1 cellular context compared by ENCODE assay signal in genomic region chr6:28673800-28674671, GRCh38.
TF ChIP-seq lines count a peak whose summit lies in the region.

No MANE protein-coding gene starts in this region.

TF ChIP-seq in HepG2, 621 proteins besides CTCF, POLR2A, EP300 and RAD21 (continued from another document and continues in another):
- TF ChIP-seq GATAD1 (CRISPR knock-in tag; IDR thresholded peaks at IDR 0.05) (no peak), PHB2 (IDR thresholded peaks at IDR 0.05; ENCODE audit: partially characterized antibody) (no peak), ZNF224 (CRISPR knock-in tag; IDR thresholded peaks at IDR 0.05) (peak; percentile 93), GPN1 (CRISPR knock-in tag; IDR thresholded peaks at IDR 0.05; ENCODE audit: borderline replicate concordance) (no peak), MBNL3 (CRISPR knock-in tag; conservative IDR thresholded peaks at IDR 0.05) (no peak), ZNF546 (CRISPR knock-in tag; conservative IDR thresholded peaks at IDR 0.05) (no peak), ZFP41 (CRISPR knock-in tag; IDR thresholded peaks at IDR 0.05; ENCODE audit: borderline replicate concordance) (no peak), ATF1 (CRISPR knock-in tag; IDR thresholded peaks at IDR 0.05) (peak; percentile 67), ZSCAN29 (CRISPR knock-in tag; conservative IDR thresholded peaks at IDR 0.05) (peak; percentile 97), ZBTB10 (CRISPR knock-in tag; IDR thresholded peaks at IDR 0.05; ENCODE audit: borderline replicate concordance) (no peak), SIX4 (CRISPR knock-in tag; IDR thresholded peaks at IDR 0.05) (no peak), NR2C2 (CRISPR knock-in tag; IDR thresholded peaks at IDR 0.05; ENCODE audit: borderline replicate concordance) (no peak), ZMYM3 (CRISPR knock-in tag; IDR thresholded peaks at IDR 0.05) (no peak; the same call in 1 of the 2 replicates), E2F5 (CRISPR knock-in tag; conservative IDR thresholded peaks at IDR 0.05) (no peak), ZNF33B (CRISPR knock-in tag; IDR thresholded peaks at IDR 0.05) (no peak), PRDM10 (CRISPR knock-in tag; IDR thresholded peaks at IDR 0.05; ENCODE audit: low read depth) (no peak), SRY (CRISPR knock-in tag; IDR thresholded peaks at IDR 0.05) (no peak), ZNF3 (CRISPR knock-in tag; IDR thresholded peaks at IDR 0.05) (no peak), SMYD3 (CRISPR knock-in tag; IDR thresholded peaks at IDR 0.05) (no peak), NRL (CRISPR knock-in tag; IDR thresholded peaks at IDR 0.05; ENCODE audit: borderline replicate concordance) (no peak; the same call in 1 of the 2 replicates), ZBTB40 (IDR thresholded peaks at IDR 0.05) (no peak), ZBTB40 (CRISPR knock-in tag; IDR thresholded peaks at IDR 0.05) (no peak), TBX2 (CRISPR knock-in tag; IDR thresholded peaks at IDR 0.05; ENCODE audit: borderline replicate concordance) (no peak)
- TF ChIP-seq, protein P1, sequence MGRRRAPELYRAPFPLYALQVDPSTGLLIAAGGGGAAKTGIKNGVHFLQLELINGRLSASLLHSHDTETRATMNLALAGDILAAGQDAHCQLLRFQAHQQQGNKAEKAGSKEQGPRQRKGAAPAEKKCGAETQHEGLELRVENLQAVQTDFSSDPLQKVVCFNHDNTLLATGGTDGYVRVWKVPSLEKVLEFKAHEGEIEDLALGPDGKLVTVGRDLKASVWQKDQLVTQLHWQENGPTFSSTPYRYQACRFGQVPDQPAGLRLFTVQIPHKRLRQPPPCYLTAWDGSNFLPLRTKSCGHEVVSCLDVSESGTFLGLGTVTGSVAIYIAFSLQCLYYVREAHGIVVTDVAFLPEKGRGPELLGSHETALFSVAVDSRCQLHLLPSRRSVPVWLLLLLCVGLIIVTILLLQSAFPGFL (CRISPR knock-in tag; IDR thresholded peaks at IDR 0.05) = no peak
- TF ChIP-seq, protein P2, sequence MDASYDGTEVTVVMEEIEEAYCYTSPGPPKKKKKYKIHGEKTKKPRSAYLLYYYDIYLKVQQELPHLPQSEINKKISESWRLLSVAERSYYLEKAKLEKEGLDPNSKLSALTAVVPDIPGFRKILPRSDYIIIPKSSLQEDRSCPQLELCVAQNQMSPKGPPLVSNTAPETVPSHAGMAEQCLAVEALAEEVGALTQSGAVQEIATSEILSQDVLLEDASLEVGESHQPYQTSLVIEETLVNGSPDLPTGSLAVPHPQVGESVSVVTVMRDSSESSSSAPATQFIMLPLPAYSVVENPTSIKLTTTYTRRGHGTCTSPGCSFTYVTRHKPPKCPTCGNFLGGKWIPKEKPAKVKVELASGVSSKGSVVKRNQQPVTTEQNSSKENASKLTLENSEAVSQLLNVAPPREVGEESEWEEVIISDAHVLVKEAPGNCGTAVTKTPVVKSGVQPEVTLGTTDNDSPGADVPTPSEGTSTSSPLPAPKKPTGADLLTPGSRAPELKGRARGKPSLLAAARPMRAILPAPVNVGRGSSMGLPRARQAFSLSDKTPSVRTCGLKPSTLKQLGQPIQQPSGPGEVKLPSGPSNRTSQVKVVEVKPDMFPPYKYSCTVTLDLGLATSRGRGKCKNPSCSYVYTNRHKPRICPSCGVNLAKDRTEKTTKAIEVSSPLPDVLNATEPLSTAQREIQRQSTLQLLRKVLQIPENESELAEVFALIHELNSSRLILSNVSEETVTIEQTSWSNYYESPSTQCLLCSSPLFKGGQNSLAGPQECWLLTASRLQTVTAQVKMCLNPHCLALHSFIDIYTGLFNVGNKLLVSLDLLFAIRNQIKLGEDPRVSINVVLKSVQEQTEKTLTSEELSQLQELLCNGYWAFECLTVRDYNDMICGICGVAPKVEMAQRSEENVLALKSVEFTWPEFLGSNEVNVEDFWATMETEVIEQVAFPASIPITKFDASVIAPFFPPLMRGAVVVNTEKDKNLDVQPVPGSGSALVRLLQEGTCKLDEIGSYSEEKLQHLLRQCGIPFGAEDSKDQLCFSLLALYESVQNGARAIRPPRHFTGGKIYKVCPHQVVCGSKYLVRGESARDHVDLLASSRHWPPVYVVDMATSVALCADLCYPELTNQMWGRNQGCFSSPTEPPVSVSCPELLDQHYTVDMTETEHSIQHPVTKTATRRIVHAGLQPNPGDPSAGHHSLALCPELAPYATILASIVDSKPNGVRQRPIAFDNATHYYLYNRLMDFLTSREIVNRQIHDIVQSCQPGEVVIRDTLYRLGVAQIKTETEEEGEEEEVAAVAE (CRISPR knock-in tag; IDR thresholded peaks at IDR 0.05; ENCODE audit: borderline replicate concordance) = no peak
- TF ChIP-seq, protein P3, sequence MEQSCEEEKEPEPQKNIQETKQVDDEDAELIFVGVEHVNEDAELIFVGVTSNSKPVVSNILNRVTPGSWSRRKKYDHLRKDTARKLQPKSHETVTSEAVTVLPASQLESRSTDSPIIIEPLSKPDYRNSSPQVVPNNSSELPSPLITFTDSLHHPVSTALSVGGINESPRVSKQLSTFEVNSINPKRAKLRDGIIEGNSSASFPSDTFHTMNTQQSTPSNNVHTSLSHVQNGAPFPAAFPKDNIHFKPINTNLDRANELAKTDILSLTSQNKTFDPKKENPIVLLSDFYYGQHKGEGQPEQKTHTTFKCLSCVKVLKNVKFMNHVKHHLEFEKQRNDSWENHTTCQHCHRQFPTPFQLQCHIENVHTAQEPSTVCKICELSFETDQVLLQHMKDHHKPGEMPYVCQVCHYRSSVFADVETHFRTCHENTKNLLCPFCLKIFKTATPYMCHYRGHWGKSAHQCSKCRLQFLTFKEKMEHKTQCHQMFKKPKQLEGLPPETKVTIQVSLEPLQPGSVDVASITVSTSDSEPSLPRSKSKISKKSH (CRISPR knock-in tag; IDR thresholded peaks at IDR 0.05; ENCODE audit: borderline replicate concordance) = no peak
- TF ChIP-seq, protein P4, sequence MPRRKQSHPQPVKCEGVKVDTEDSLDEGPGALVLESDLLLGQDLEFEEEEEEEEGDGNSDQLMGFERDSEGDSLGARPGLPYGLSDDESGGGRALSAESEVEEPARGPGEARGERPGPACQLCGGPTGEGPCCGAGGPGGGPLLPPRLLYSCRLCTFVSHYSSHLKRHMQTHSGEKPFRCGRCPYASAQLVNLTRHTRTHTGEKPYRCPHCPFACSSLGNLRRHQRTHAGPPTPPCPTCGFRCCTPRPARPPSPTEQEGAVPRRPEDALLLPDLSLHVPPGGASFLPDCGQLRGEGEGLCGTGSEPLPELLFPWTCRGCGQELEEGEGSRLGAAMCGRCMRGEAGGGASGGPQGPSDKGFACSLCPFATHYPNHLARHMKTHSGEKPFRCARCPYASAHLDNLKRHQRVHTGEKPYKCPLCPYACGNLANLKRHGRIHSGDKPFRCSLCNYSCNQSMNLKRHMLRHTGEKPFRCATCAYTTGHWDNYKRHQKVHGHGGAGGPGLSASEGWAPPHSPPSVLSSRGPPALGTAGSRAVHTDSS (CRISPR knock-in tag; conservative IDR thresholded peaks at IDR 0.05) = no peak
